In genomic region chr19:41887711-41888382, GRCh38 we compare ENCODE assay signal across 9 cellular contexts. TPM values are rescaled to one million over a fixed set of nuclear protein-coding genes. Genes with fewer than 3 reads are reported as not detected.
A peak's percentile ranks its signal among the peaks of the same experiment; 100 is the strongest.
DNase-seq lines count a peak whose midpoint lies in the region; ATAC-seq and TF ChIP-seq lines count a peak whose summit lies in the region.
"Had no signal": no experiment of that assay in that cellular context is flagged by ENCODE, and none has a peak within 500 bp of the region (broad histone marks: within the 10 kb centered on the region; RNA-seq: fewer than 3 reads in every experiment).

No MANE protein-coding gene starts in this region.

- intact Hi-C loops in left ventricle myocardium inferior (cut with micrococcal nuclease), result no loop called here

- H3K36me3 Mint-ChIP-seq in activated T-helper 17 cell treated with anti-CD3 and anti-CD28 coated beads, Interleukin-2, amount 50 U/mL, for 72 hours (ENCODE audit: low read depth), result peaks cover 89% of the 10 kb centered on the region

- DNase-seq in Daoy (ENCODE audit: low read depth) (peak; percentile 91), NCI-H510A (lab: John Stamatoyannopoulos, UW) (peak; percentile 92), WERI-Rb-1 (no peak), left ventricle myocardium inferior (no peak)
- DNase-seq in stimulated activated CD4-positive, alpha-beta T cell treated with anti-CD3 and anti-CD28 coated beads, TNF-alpha, amount 100 ng/mL, for 24 hours (ENCODE audit: low read depth in 3 of 3), result peak; percentile 71 to 89 (median 79)

- TF ChIP-seq CTCF in WERI-Rb-1 (IDR thresholded peaks at IDR 0.05; ENCODE audit: low read depth, low read length) (no peak), left ventricle myocardium inferior (IDR thresholded peaks at IDR 0.05; ENCODE audit: borderline replicate concordance) (no peak)

- H3K27ac Mint-ChIP-seq in activated T-helper 17 cell treated with anti-CD3 and anti-CD28 coated beads, Interleukin-2, amount 50 U/mL, for 72 hours, result peak overlapping the region; percentile 83

- peak overlapping the region; percentile 57; the same call in 1 of the 2 replicates for H3K9ac ChIP-seq in iPS-20b (ENCODE audit: low read depth, low read length)

- no peaks in the 10 kb centered on the region for H3K27me3 Mint-ChIP-seq in activated T-helper 17 cell treated with anti-CD3 and anti-CD28 coated beads, Interleukin-2, amount 50 U/mL, for 72 hours

- H3K4me3 Mint-ChIP-seq in activated T-helper 17 cell treated with anti-CD3 and anti-CD28 coated beads, Interleukin-2, amount 50 U/mL, for 72 hours, result peak overlapping the region; percentile 80

- H3K4me1 ChIP-seq in iPS-20b (ENCODE audit: insufficient read depth, low read length), result peaks cover 10% of the 10 kb centered on the region; the same call in 1 of the 2 replicates
- H3K4me1 ChIP-seq in left ventricle myocardium inferior, result peaks cover 51% of the 10 kb centered on the region

- H3K9me3 Mint-ChIP-seq in activated T-helper 17 cell treated with anti-CD3 and anti-CD28 coated beads, Interleukin-2, amount 50 U/mL, for 72 hours, result no peaks in the 10 kb centered on the region

- H3K9me3 ChIP-seq in iPS-20b (ENCODE audit: insufficient read depth, low read depth, low read length) (no peaks in the 10 kb centered on the region), WERI-Rb-1 (ENCODE audit: severe bottlenecking) (no peaks in the 10 kb centered on the region), left ventricle myocardium inferior (replicated peaks) (no peaks in the 10 kb centered on the region)
- H3K9me3 ChIP-seq: right lobe of liver had no signal

- H3K36me3 ChIP-seq in iPS-20b (ENCODE audit: insufficient read depth, low read depth, low read length), result 0 out of 2 replicates have a peak, but pooled peaks cover 6% of the 10 kb centered on the region
- H3K36me3 ChIP-seq in WERI-Rb-1, result no peaks in the 10 kb centered on the region
- H3K36me3 ChIP-seq in left ventricle myocardium inferior, result peaks cover 36% of the 10 kb centered on the region

- no peak overlapping the region for H3K27ac ChIP-seq in iPS-20b (ENCODE audit: low read length)
- no peak overlapping the region for H3K27ac ChIP-seq in WERI-Rb-1
- no peak overlapping the region for H3K27ac ChIP-seq in left ventricle myocardium inferior (replicated peaks)
- H3K27ac ChIP-seq: right lobe of liver had no signal

- H3K4me3 ChIP-seq in iPS-20b (ENCODE audit: low read length) (peak overlapping the region; percentile 48; the same call in 1 of the 2 replicates), WERI-Rb-1 (ENCODE audit: low read depth, low read length) (no peak overlapping the region), left ventricle myocardium inferior (no peak overlapping the region)
- H3K4me3 ChIP-seq: right lobe of liver had no signal

- H3K4me1 Mint-ChIP-seq in activated T-helper 17 cell treated with anti-CD3 and anti-CD28 coated beads, Interleukin-2, amount 50 U/mL, for 72 hours, result peaks cover 40% of the 10 kb centered on the region

- H3K27me3 ChIP-seq in iPS-20b (ENCODE audit: insufficient read depth, low read length) (peaks cover 8% of the 10 kb centered on the region), WERI-Rb-1 (ENCODE audit: insufficient read depth, low read depth, severe bottlenecking) (no peaks in the 10 kb centered on the region), left ventricle myocardium inferior (ENCODE audit: low read depth) (no peaks in the 10 kb centered on the region)
- H3K27me3 ChIP-seq: right lobe of liver had no signal

- ATAC-seq in activated T-helper 17 cell treated with anti-CD3 and anti-CD28 coated beads, Interleukin-2, amount 50 U/mL, for 72 hours (replicated peaks), result peak; percentile 74
- no peak for ATAC-seq in HG02798 (IDR thresholded peaks at IDR 0.05; ENCODE audit: poor library complexity, unreplicated experiment)
- ATAC-seq: right lobe of liver had no signal

RNA-seq across cellular contexts. Expression of gene ARHGEF1, which starts 4.9 kb away (rescaled TPM):
- total RNA-seq in Daoy (2014; rRNA removed; shearing (Covaris generic)), result 73.9 and 76.2 TPM in 2 replicates
- 100 to 1,000 TPM; 255 to 337 TPM for total RNA-seq in activated T-helper 17 cell treated with anti-CD3 and anti-CD28 coated beads, Interleukin-2, amount 50 U/mL, for 72 hours
- total RNA-seq in left ventricle myocardium inferior, result 28.3 TPM

RNA-seq across cellular contexts. Expression of gene CD79A, which starts 10.8 kb away (rescaled TPM):
- total RNA-seq in Daoy (2014; rRNA removed; shearing (Covaris generic)), result not detected in 2 replicates
- total RNA-seq in activated T-helper 17 cell treated with anti-CD3 and anti-CD28 coated beads, Interleukin-2, amount 50 U/mL, for 72 hours, result under 1 TPM; 0.22 to 0.98 TPM
- total RNA-seq in left ventricle myocardium inferior, result not detected

RNA-seq across cellular contexts. Expression of gene RPS19, which starts 27.8 kb away (rescaled TPM):
- 2,465 and 2,894 TPM in 2 replicates for total RNA-seq in Daoy (2014; rRNA removed; shearing (Covaris generic))
- 1,000 to 10,000 TPM; 3,531 to 4,049 TPM for total RNA-seq in activated T-helper 17 cell treated with anti-CD3 and anti-CD28 coated beads, Interleukin-2, amount 50 U/mL, for 72 hours
- 611 TPM for total RNA-seq in left ventricle myocardium inferior

RNA-seq across cellular contexts. Expression of gene ERFL, which starts 40.4 kb away (rescaled TPM):
- not detected in 2 replicates for total RNA-seq in Daoy (2014; rRNA removed; shearing (Covaris generic))
- total RNA-seq in activated T-helper 17 cell treated with anti-CD3 and anti-CD28 coated beads, Interleukin-2, amount 50 U/mL, for 72 hours, result 1 to 10 TPM in 1 of 2 donors, under 1 TPM in 1; 0.89 to 2.1 TPM
- total RNA-seq in left ventricle myocardium inferior, result not detected
- total RNA-seq: right lobe of liver had no signal

RNA-seq across cellular contexts. Expression of gene DMRTC2, which starts 43.0 kb away (rescaled TPM):
- not detected in 2 replicates for total RNA-seq in Daoy (2014; rRNA removed; shearing (Covaris generic))
- not detected for total RNA-seq in activated T-helper 17 cell treated with anti-CD3 and anti-CD28 coated beads, Interleukin-2, amount 50 U/mL, for 72 hours
- total RNA-seq in left ventricle myocardium inferior, result not detected
- total RNA-seq: right lobe of liver had no signal

Comparison
In these comparisons a context has a peak if more than half of its experiments do, and no peak if none do; other contexts are left out.
1. DNase-seq: peak in Daoy (single experiment), NCI-H510A (single experiment) and stimulated activated CD4-positive, alpha-beta T cell treated with anti-CD3 and anti-CD28 coated beads, TNF-alpha, amount 100 ng/mL, for 24 hours (3 of 3); none in WERI-Rb-1 (single experiment) and left ventricle myocardium inferior (single experiment).